9 cellular contexts compared by ENCODE assay signal in the genomic region with DNA sequence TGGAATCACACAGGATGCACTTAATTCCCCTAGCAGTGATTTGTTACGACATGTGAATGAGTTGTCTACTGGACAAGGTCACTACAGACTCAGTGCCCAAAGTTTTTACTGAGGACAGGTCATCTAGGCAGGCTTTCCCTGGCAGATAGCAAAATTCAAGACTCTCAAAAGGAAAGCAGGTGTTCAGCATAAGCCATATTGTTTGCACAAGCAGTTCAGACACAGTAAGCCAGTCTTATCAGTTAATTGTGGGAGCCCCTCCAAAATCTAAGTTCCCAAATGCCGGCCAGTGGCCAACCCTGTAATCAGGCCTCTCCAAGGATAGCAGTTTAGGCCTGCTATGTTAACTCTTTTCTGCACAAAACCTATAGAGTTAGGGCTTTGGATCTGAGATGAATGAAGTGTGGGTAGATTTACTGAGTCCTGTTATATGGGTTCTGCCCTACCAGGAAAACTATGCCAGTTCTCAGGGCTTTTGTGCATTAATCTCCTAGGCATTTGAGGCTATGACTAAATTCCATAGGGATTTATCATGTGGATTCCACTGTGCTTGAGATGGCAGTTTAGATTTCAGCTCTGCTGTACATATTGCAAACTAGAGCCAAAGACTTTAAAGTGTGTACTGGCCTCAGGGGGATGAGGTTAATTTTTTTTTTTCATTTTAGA. TPM values are rescaled to one million over a fixed set of nuclear protein-coding genes. Genes with fewer than 3 reads are reported as not detected.
DNase-seq lines count a peak whose midpoint lies in the region; ATAC-seq and TF ChIP-seq lines count a peak whose summit lies in the region.
"Had no signal": no experiment of that assay in that cellular context is flagged by ENCODE, and none has a peak within 500 bp of the region (broad histone marks: within the 10 kb centered on the region; RNA-seq: fewer than 3 reads in every experiment).

No MANE protein-coding gene starts in this region.

- POLR2A ChIA-PET in T-cell (lab: Charles Lee), result no interaction called here

- H3K4me3 ChIP-seq in fibroblast of the aortic adventitia (ENCODE audit: low read depth, low read length), result no peak overlapping the region
- no peak overlapping the region for H3K4me3 ChIP-seq in gastrocnemius medialis
- H3K4me3 ChIP-seq in testis, result no peak overlapping the region

- TF ChIP-seq CTCF in fibroblast of the aortic adventitia (IDR thresholded peaks at IDR 0.05; ENCODE audit: insufficient read depth, low read length) (no peak), gastrocnemius medialis (IDR thresholded peaks at IDR 0.05 in 4 of 5, conservative IDR thresholded peaks at IDR 0.05 in 1 of 5) (no peak), testis (IDR thresholded peaks at IDR 0.05) (no peak)

- H3K4me3 Mint-ChIP-seq in T-cell, result no peak overlapping the region

- 52 to 55% methylated on average over 2 of the region's 2 CpGs for WGBS in testis, 2 donors

- no peaks in the 10 kb centered on the region for H3K9me3 Mint-ChIP-seq in T-cell

- intact Hi-C loops in gastrocnemius medialis (cut with DNase I; ENCODE audit: low total_unique reads) (loop anchor here (5.0 kb wide), 1 partner anchor 356 kb away; no protein-coding TSS in a partner anchor), testis (cut with DNase I; ENCODE audit: low total_unique reads) (no loop called here)

- H3K4me1 ChIP-seq in gastrocnemius medialis, result peaks cover 5 to 18% of the 10 kb centered on the region in 2 donors
- H3K4me1 ChIP-seq in testis, result peaks cover 14% of the 10 kb centered on the region

- H3K4me1 Mint-ChIP-seq in T-cell, result peaks cover 14 to 18% (median 15%) of the 10 kb centered on the region in 3 donors

- H3K9me3 ChIP-seq in gastrocnemius medialis (no peaks in the 10 kb centered on the region), testis (no peaks in the 10 kb centered on the region)

- ATAC-seq in SK-N-SH treated with all-trans-retinoic acid at 6 μM for 48 hours (peak; percentile 81), gastrocnemius medialis (no peak), T-cell (replicated peaks in 1 of 4) (no peak)

- H3K36me3 ChIP-seq in gastrocnemius medialis (no peaks in the 10 kb centered on the region), testis (ENCODE audit: low read depth, missing control alignments) (no peaks in the 10 kb centered on the region)

- DNase-seq in H4 (ENCODE audit: low spot score) (peak; percentile 83), fibroblast of the aortic adventitia (ENCODE audit: low read depth) (peak; percentile 96), gastrocnemius medialis (no peak), NCI-H2196 treated with DMSO at 0.1 percent for 48 hours (lab: John Stamatoyannopoulos, UW; ENCODE audit: unreplicated experiment) (no peak), NCI-H1436 (lab: John Stamatoyannopoulos, UW) (no peak), testis (no peak), T-cell (no peak)
- DNase-seq: NCI-H524 treated with DMSO at 0.1 percent for 48 hours had no signal

- no peak overlapping the region for H3K27ac Mint-ChIP-seq in T-cell

- no peaks in the 10 kb centered on the region for H3K36me3 Mint-ChIP-seq in T-cell

- peaks cover 27 to 41% of the 10 kb centered on the region in 2 donors for H3K27me3 Mint-ChIP-seq in T-cell

- H3K27ac ChIP-seq in gastrocnemius medialis (peak overlapping the region; percentile 7 to 45 (median 29)), testis (no peak overlapping the region)

- H3K27me3 ChIP-seq in gastrocnemius medialis (peaks cover 0 to 10% (median 0%) of the 10 kb centered on the region in 3 donors), testis (no peaks in the 10 kb centered on the region)

- CTCF ChIA-PET in T-cell (lab: Charles Lee), result interaction anchor here (0.7 to 2.2 kb wide), 3 partner anchors 28 to 782 kb away, joined by 5 to 10 read pairs (median 5); no protein-coding TSS in a partner anchor

- in situ Hi-C loops in gastrocnemius medialis (cut with MboI; ENCODE audit: low sequenced_read_pairs in 4 of 4), result loop anchor here (5.0 to 25.0 kb wide), 3 partner anchors 96 to 106 kb away; no protein-coding TSS in a partner anchor

- no peak for TF ChIP-seq POLR2A in gastrocnemius medialis (IDR thresholded peaks at IDR 0.05)
- TF ChIP-seq POLR2A in testis (IDR thresholded peaks at IDR 0.05), result no peak

TF ChIP-seq in SK-N-SH treated with all-trans-retinoic acid at 6 μM for 48 hours, 23 proteins besides CTCF, POLR2A, EP300 and RAD21:
- TF ChIP-seq ISL1 (CRISPR knock-in tag; IDR thresholded peaks at IDR 0.05) (peak; percentile 73; the same call in 1 of the 2 replicates), ZFP3 (CRISPR knock-in tag; IDR thresholded peaks at IDR 0.05) (peak; percentile 25; the same call in 1 of the 2 replicates), PPARA (CRISPR knock-in tag; IDR thresholded peaks at IDR 0.05; ENCODE audit: borderline replicate concordance) (no peak), GLIS3 (CRISPR knock-in tag; IDR thresholded peaks at IDR 0.05) (no peak), ZC3H10 (CRISPR knock-in tag; IDR thresholded peaks at IDR 0.05) (peak; percentile 48; the same call in 1 of the 2 replicates)
- TF ChIP-seq, protein P1, sequence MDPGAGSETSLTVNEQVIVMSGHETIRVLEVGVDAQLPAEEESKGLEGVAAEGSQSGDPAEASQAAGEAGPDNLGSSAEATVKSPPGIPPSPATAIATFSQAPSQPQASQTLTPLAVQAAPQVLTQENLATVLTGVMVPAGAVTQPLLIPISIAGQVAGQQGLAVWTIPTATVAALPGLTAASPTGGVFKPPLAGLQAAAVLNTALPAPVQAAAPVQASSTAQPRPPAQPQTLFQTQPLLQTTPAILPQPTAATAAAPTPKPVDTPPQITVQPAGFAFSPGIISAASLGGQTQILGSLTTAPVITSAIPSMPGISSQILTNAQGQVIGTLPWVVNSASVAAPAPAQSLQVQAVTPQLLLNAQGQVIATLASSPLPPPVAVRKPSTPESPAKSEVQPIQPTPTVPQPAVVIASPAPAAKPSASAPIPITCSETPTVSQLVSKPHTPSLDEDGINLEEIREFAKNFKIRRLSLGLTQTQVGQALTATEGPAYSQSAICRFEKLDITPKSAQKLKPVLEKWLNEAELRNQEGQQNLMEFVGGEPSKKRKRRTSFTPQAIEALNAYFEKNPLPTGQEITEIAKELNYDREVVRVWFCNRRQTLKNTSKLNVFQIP (CRISPR knock-in tag; IDR thresholded peaks at IDR 0.05; ENCODE audit: borderline replicate concordance, low read depth), result no peak

RNA-seq across cellular contexts. Expression of a gene that starts 4.8 kb away (rescaled TPM):
- 24.1 and 33.9 TPM in 2 replicates for total RNA-seq in H4 (2014; rRNA removed; shearing (Covaris generic))
- total RNA-seq in fibroblast of the aortic adventitia (ENCODE audit: low replicate concordance) (85.2 and 103 TPM in 2 replicates), gastrocnemius medialis (10 to 100 TPM; 52.9 to 77.3 (median 61.4) TPM), testis (10 to 100 TPM; 72.7 to 74.1 TPM), T-cell (10 to 100 TPM in 2 of 5 donors, 1 to 10 TPM in 3; 4.8 to 12.8 (median 8.0) TPM)
- 26.6 TPM for polyA plus RNA-seq in testis (ENCODE audit: insufficient read depth, low read depth, low replicate concordance)

RNA-seq across cellular contexts. Expression of a gene that starts 6.3 kb away (rescaled TPM):
- 5.4 and 6.3 TPM in 2 replicates for total RNA-seq in H4 (2014; rRNA removed; shearing (Covaris generic))
- 5.8 and 6.4 TPM in 2 replicates for total RNA-seq in fibroblast of the aortic adventitia (ENCODE audit: low replicate concordance)
- 1 to 10 TPM in 1 of 4 donors, under 1 TPM in 3; 0.27 to 1.0 (median 0.70) TPM for total RNA-seq in gastrocnemius medialis
- total RNA-seq in testis, result 10 to 100 TPM; 12.6 to 14.0 TPM
- polyA plus RNA-seq in testis (ENCODE audit: insufficient read depth, low read depth, low replicate concordance), result 7.9 TPM
- total RNA-seq in T-cell, result under 1 TPM in 3 of 5 donors, not detected in 2; 0.39 to 0.73 (median 0.61) TPM

Comparison
In these comparisons a context has a peak if more than half of its experiments do, and no peak if none do; other contexts are left out.
1. DNase-seq: peak in H4 (single experiment) and fibroblast of the aortic adventitia (single experiment); none in gastrocnemius medialis (0 of 2), NCI-H2196 treated with DMSO at 0.1 percent for 48 hours (single experiment), NCI-H1436 (single experiment), testis (single experiment) and T-cell (0 of 34).
2. H3K27ac ChIP-seq: peak in gastrocnemius medialis (4 of 4); none in testis (0 of 2).